Comparison of ENCODE assay signal across 9 cellular contexts in genomic region chr14:58752782-58753181, GRCh38.
DNase-seq lines count a peak whose midpoint lies in the region; FAIRE-seq and TF ChIP-seq lines count a peak whose summit lies in the region.
"Had no signal": no experiment of that assay in that cellular context is flagged by ENCODE, and none has a peak within 500 bp of the region (broad histone marks: within the 10 kb centered on the region; RNA-seq: fewer than 3 reads in every experiment).

No MANE protein-coding gene starts in this region.

- H3K4me3 Mint-ChIP-seq in brain = peak overlapping the region in 1 of 5 experiments; percentile 15
- H3K4me3 Mint-ChIP-seq in Caco-2 (ENCODE audit: unreplicated experiment) = no peak overlapping the region

- peak; percentile 65 for DNase-seq in HT-29 (ENCODE audit: low spot score)
- peak; percentile 93 for DNase-seq in kidney
- no peak for DNase-seq in NCI-H526 (lab: John Stamatoyannopoulos, UW)
- DNase-seq in amniotic stem cell (lab: John Stamatoyannopoulos, UW) = no peak
- DNase-seq in activated CD4-positive, alpha-beta T cell treated with anti-CD3 and anti-CD28 coated beads, Interleukin-2, amount 50 U/mL, for 48 hours = no peak
- no peak for DNase-seq in Caco-2
- DNase-seq: SIG-M5 had no signal

- intact Hi-C loops in kidney (cut with DNase I) (no loop called here), Caco-2 (cut with micrococcal nuclease; ENCODE audit: unreplicated experiment) (no loop called here)

- H3K9ac ChIP-seq in kidney (ENCODE audit: low read length in 2 of 2) (peak overlapping the region in 1 of 2 donors; percentile 31), skeletal muscle satellite cell (ENCODE audit: low read depth, low read length) (peak overlapping the region; percentile 34)

- H3K27ac Mint-ChIP-seq in brain (peak overlapping the region; percentile 73 to 94 (median 81)), Caco-2 (ENCODE audit: unreplicated experiment) (no peak overlapping the region)

- POLR2A ChIA-PET in Caco-2 (lab: Charles Lee) = no interaction called here

- H3K4me1 Mint-ChIP-seq in brain (peaks cover 59% of the 10 kb centered on the region), Caco-2 (ENCODE audit: low read depth, unreplicated experiment) (no peaks in the 10 kb centered on the region)

- peaks cover 0 to 5% (median 0%) of the 10 kb centered on the region in 5 experiments for H3K9me3 Mint-ChIP-seq in brain
- H3K9me3 Mint-ChIP-seq in Caco-2 (ENCODE audit: unreplicated experiment) = no peaks in the 10 kb centered on the region

- peak overlapping the region; percentile 24 to 84 for H3K27ac ChIP-seq in kidney (ENCODE audit: low read depth in 2 of 2, low read length in 2 of 2)

- peak; percentile 85 for FAIRE-seq in kidney (lab: Jason Lieb, UNC)

- no peaks in the 10 kb centered on the region for H3K9me3 ChIP-seq in kidney (ENCODE audit: control insufficient read depth in 1 of 2, low read length in 2 of 2)
- no peaks in the 10 kb centered on the region for H3K9me3 ChIP-seq in skeletal muscle satellite cell (replicated peaks; ENCODE audit: low read length)
- no peaks in the 10 kb centered on the region for H3K9me3 ChIP-seq in Caco-2

- H3K27me3 ChIP-seq in skeletal muscle satellite cell (ENCODE audit: control insufficient read depth, insufficient read depth, low read length) = no peaks in the 10 kb centered on the region
- no peaks in the 10 kb centered on the region for H3K27me3 ChIP-seq in Caco-2 (replicated peaks; ENCODE audit: control insufficient read depth, insufficient read depth, low read length)

- H3K4me1 ChIP-seq in kidney (ENCODE audit: control insufficient read depth in 1 of 2, insufficient read depth in 1 of 2, low read depth in 1 of 2, low read length in 2 of 2) (peaks cover 17 to 30% of the 10 kb centered on the region in 2 donors), skeletal muscle satellite cell (ENCODE audit: control insufficient read depth, insufficient read depth, low read length) (peaks cover 30% of the 10 kb centered on the region), Caco-2 (no peaks in the 10 kb centered on the region)

- peak overlapping the region; percentile 68 for H3K4me2 ChIP-seq in skeletal muscle satellite cell (ENCODE audit: low read length)

- H3K4me3 ChIP-seq in kidney (ENCODE audit: low read length in 2 of 2) (peak overlapping the region in 1 of 2 donors; percentile 31), skeletal muscle satellite cell (ENCODE audit: low read length) (no peak overlapping the region), Caco-2 (ENCODE audit: low read depth, low read length) (no peak overlapping the region)

- H3K36me3 Mint-ChIP-seq in brain = no peaks in the 10 kb centered on the region
- no peaks in the 10 kb centered on the region for H3K36me3 Mint-ChIP-seq in Caco-2 (ENCODE audit: insufficient read depth, unreplicated experiment)

- BruUV-seq in Caco-2 (replicated peaks; lab: Mats Ljungman, UMichigan) = no TSS peak

- CTCF ChIA-PET in Caco-2 (lab: Charles Lee) = no interaction called here

- TF ChIP-seq CTCF in brain (conservative IDR thresholded peaks at IDR 0.05) (no peak), kidney (IDR thresholded peaks at IDR 0.05; ENCODE audit: borderline replicate concordance, extremely low read depth, insufficient read depth) (no peak), Caco-2 (IDR thresholded peaks at IDR 0.05; ENCODE audit: insufficient read depth in 1 of 2, low read depth in 1 of 2, low read length in 1 of 2, severe bottlenecking in 1 of 2, unreplicated experiment in 1 of 2) (no peak)

- no peaks in the 10 kb centered on the region for H3K27me3 Mint-ChIP-seq in brain
- no peaks in the 10 kb centered on the region for H3K27me3 Mint-ChIP-seq in Caco-2 (ENCODE audit: insufficient read depth, unreplicated experiment)

- H3K36me3 ChIP-seq in kidney (ENCODE audit: control insufficient read depth in 1 of 2, insufficient read depth in 2 of 2, low read length in 2 of 2) (no peaks in the 10 kb centered on the region), skeletal muscle satellite cell (ENCODE audit: insufficient read depth, low read length) (no peaks in the 10 kb centered on the region), Caco-2 (ENCODE audit: control insufficient read depth, insufficient read depth, low read length) (no peaks in the 10 kb centered on the region)

Comparison
In these comparisons a context has a peak if more than half of its experiments do, and no peak if none do; other contexts are left out.
1. DNase-seq: peak in HT-29 (single experiment) and kidney (single experiment); none in NCI-H526 (0 of 2), amniotic stem cell (single experiment), activated CD4-positive, alpha-beta T cell treated with anti-CD3 and anti-CD28 coated beads, Interleukin-2, amount 50 U/mL, for 48 hours (0 of 2) and Caco-2 (0 of 2).